In the genomic region with DNA sequence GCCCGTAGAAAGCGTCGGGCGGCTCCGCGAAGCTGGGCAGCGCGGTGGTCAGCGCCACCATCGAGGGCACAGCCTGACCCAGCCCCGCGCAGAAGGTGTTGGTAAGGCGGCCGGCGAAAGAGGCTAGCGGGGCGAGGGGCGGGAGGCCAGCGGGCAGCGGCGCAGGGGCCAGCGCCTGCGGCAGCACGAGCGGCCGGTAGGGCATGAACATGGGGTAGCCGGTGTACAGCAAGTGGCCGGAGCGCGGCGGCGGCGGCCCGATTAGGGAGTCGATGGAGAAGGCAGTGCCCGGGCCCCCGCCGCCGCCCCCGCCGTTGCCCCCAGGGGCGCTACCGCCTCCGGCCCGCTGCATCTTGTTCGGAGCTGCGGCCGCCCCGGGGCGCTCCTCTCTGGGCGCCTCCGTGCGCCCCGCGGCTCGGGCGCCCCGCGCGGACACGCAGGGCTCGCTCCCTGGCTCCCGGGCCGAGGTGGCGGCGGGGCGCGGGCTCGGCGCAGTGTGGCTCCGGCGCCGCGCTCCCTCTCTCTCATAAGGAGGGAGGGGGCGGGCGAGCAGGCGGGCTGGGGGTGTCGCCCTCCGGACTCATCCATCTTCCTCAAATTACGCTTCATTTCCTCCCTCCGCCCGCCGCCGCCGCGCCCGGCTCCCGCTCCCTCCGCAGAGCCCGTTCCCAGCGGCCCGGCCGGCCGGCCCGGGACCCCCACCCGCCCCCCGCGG, we compare ENCODE assay signal across 8 cellular contexts. TPM values are rescaled to one million over a fixed set of nuclear protein-coding genes. Genes with fewer than 3 reads are reported as not detected.
DNase-seq lines count a peak whose midpoint lies in the region; ATAC-seq and TF ChIP-seq lines count a peak whose summit lies in the region.

A gene (minus strand): TSS at position 498 of the 715 bp plus-strand sequence. CDS start 146 bp downstream, at position 352.

- in situ Hi-C loops in brain microvascular endothelial cell (cut with HindIII; ENCODE audit: low pct_ligation_motif_present, low sequenced_read_pairs), result no loop called here

- H3K9me3 Mint-ChIP-seq in CD4-positive, alpha-beta T cell, result no peaks in the 10 kb centered on the region

- intact Hi-C loops in CD4-positive, alpha-beta T cell (cut with DNase I, micrococcal nuclease), result loop anchor here (5.0 to 10.0 kb wide), 2 partner anchors 77 to 80 kb away; a partner anchor contains a TSS
- intact Hi-C loops in left lung (cut with DNase I), result no loop called here

- peak within 1 kb of the TSS; percentile 80 for H3K4me3 Mint-ChIP-seq in CD4-positive, alpha-beta T cell

- H3K36me3 ChIP-seq in brain microvascular endothelial cell (replicated peaks) (no peaks in the 10 kb centered on the region), left lung (no peaks in the 10 kb centered on the region), tibial nerve (no peaks in the 10 kb centered on the region)

- POLR2A ChIA-PET in CD4-positive, alpha-beta T cell (lab: Charles Lee), result no interaction called here

- no peak for TF ChIP-seq EP300 in tibial nerve (IDR thresholded peaks at IDR 0.05)

- CTCF ChIA-PET in CD4-positive, alpha-beta T cell (lab: Charles Lee), result interaction anchor here (0.6 to 1.4 kb wide), 6 partner anchors 10 to 77 kb away, joined by 3 to 4 read pairs (median 3); a partner anchor contains a TSS

- H3K4me1 Mint-ChIP-seq in CD4-positive, alpha-beta T cell (ENCODE audit: low read depth), result peaks cover 13% of the 10 kb centered on the region

- H3K4me1 ChIP-seq in left lung (peaks cover 11 to 19% of the 10 kb centered on the region in 2 donors), tibial nerve (peaks cover 0 to 21% (median 12%) of the 10 kb centered on the region in 4 donors)

- DNase-seq in CD4-positive, alpha-beta T cell, result peak in 1 of 10 experiments; percentile 24
- no peak for DNase-seq in brain microvascular endothelial cell
- DNase-seq in left lung, result peak in 1 of 2 donors; percentile 83
- DNase-seq in tibial nerve (ENCODE audit: low spot score in 2 of 2), result no peak
- DNase-seq in LoVo (ENCODE audit: low spot score), result no peak
- DNase-seq in MV-4-11 (lab: John Stamatoyannopoulos, UW), result no peak

- H3K27me3 Mint-ChIP-seq in CD4-positive, alpha-beta T cell, result peaks cover 32% of the 10 kb centered on the region

- H3K9me3 ChIP-seq in CD4-positive, alpha-beta T cell (ENCODE audit: control insufficient read depth, low read length), result no peaks in the 10 kb centered on the region
- H3K9me3 ChIP-seq in left lung (no peaks in the 10 kb centered on the region), tibial nerve (no peaks in the 10 kb centered on the region)

- peaks cover 42% of the 10 kb centered on the region for H3K27me3 ChIP-seq in CD4-positive, alpha-beta T cell (ENCODE audit: control insufficient read depth, insufficient read depth, low read length)
- H3K27me3 ChIP-seq in brain microvascular endothelial cell (replicated peaks) (peaks cover 59% of the 10 kb centered on the region), left lung (peaks cover 55 to 98% of the 10 kb centered on the region in 2 donors), tibial nerve (peaks cover 2 to 83% of the 10 kb centered on the region in 2 donors)

- H3K36me3 Mint-ChIP-seq in CD4-positive, alpha-beta T cell (ENCODE audit: low read depth), result no peaks in the 10 kb centered on the region

- no peak within 1 kb of the TSS for H3K27ac Mint-ChIP-seq in CD4-positive, alpha-beta T cell

- ATAC-seq in CD4-positive, alpha-beta T cell (ENCODE audit: poor library complexity), result peak; percentile 54
- ATAC-seq in left lung (peak; percentile 52), GM18867 (IDR thresholded peaks at IDR 0.05; ENCODE audit: unreplicated experiment) (no peak)

- H3K4me3 ChIP-seq in brain microvascular endothelial cell (ENCODE audit: low read depth, low read length) (peak within 1 kb of the TSS; percentile 32), left lung (peak within 1 kb of the TSS; percentile 31 to 33), tibial nerve (peak within 1 kb of the TSS; percentile 22 to 54 (median 32))

- no peak within 1 kb of the TSS for H3K27ac ChIP-seq in CD4-positive, alpha-beta T cell (ENCODE audit: low read depth, low read length)
- H3K27ac ChIP-seq in brain microvascular endothelial cell, result no peak within 1 kb of the TSS
- H3K27ac ChIP-seq in left lung, result no peak within 1 kb of the TSS
- H3K27ac ChIP-seq in tibial nerve, result no peak within 1 kb of the TSS

- TF ChIP-seq POLR2A in tibial nerve (IDR thresholded peaks at IDR 0.05), result no peak

- TF ChIP-seq CTCF in CD4-positive, alpha-beta T cell (IDR thresholded peaks at IDR 0.05), result no peak
- TF ChIP-seq CTCF in LNCAP (IDR thresholded peaks at IDR 0.05), result 0 out of 2 replicates have a peak, but pooled peaks have one; percentile 8
- TF ChIP-seq CTCF in brain microvascular endothelial cell (IDR thresholded peaks at IDR 0.05; ENCODE audit: low read depth, low read length, missing control alignments), result no peak
- no peak for TF ChIP-seq CTCF in left lung (IDR thresholded peaks at IDR 0.05)
- TF ChIP-seq CTCF in tibial nerve (IDR thresholded peaks at IDR 0.05), result peak in 1 of 5 experiments; percentile 10

- 1 to 2% methylated on average over 15 to 31 of the region's 98 CpGs for WGBS in tibial nerve, 2 donors

RNA-seq across cellular contexts. Expression of the gene that starts here (rescaled TPM):
- total RNA-seq in CD4-positive, alpha-beta T cell, result not detected
- total RNA-seq in left lung, result not detected
- not detected for total RNA-seq in tibial nerve

Comparison
In these comparisons a context has a peak if more than half of its experiments do, and no peak if none do; other contexts are left out.
1. Peak in ATAC-seq in CD4-positive, alpha-beta T cell; RNA of the gene not detected or under 1 TPM.
2. Peak in ATAC-seq and H3K4me3 ChIP-seq in left lung; RNA of the gene not detected or under 1 TPM.
3. intact Hi-C loops: an anchor here in CD4-positive, alpha-beta T cell (5.0 to 10.0 kb wide); none called in left lung.